9 cellular contexts compared by ENCODE assay signal in genomic region chr13:63112799-63113395, GRCh38.
"Had no signal": no experiment of that assay in that cellular context is flagged by ENCODE, and none has a peak within 500 bp of the region (broad histone marks: within the 10 kb centered on the region; RNA-seq: fewer than 3 reads in every experiment).

No MANE protein-coding gene starts in this region.

- H3K9me3 ChIP-seq: HAP-1 had no signal

- H3K9ac ChIP-seq: GM23248 had no signal

- H3K4me3 ChIP-seq: GM23248, HAP-1, K562 had no signal

- H2AFZ ChIP-seq: GM23248 had no signal

- H3K36me3 ChIP-seq: HAP-1 had no signal

- DNase-seq: GM23248, GOT3, H7, HFFc6, IMR-90, KG1 had no signal

- H3K27ac ChIP-seq: GM23248, HL-60 had no signal
